ENCODE assay signal across 15 cellular contexts in the genomic region with DNA sequence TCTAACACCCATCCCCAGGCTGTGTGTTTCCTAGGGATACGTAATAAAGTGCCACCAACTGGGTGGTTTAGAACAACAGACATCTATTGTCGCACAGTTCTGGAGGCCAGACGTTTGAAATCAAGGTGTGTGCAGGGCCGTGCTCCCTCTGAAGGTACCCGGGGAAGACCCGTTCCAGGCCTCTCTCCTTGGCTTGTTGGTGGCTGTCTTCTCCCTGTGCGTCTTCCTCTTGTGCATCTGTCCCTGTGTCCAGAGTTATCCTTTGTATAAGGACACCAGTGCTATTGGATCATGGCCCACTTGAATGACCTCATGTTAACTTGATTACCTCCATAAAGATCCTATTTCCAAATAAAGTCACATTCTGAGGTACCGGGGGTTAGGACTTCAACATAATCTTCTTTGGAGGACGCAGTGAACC. TPM values are rescaled to one million over a fixed set of nuclear protein-coding genes. Genes with fewer than 3 reads are reported as not detected.
A peak's percentile ranks its signal among the peaks of the same experiment; 100 is the strongest.
DNase-seq lines count a peak whose midpoint lies in the region; ATAC-seq and TF ChIP-seq lines count a peak whose summit lies in the region.
"Had no signal": no experiment of that assay in that cellular context is flagged by ENCODE, and none has a peak within 500 bp of the region (broad histone marks: within the 10 kb centered on the region; RNA-seq: fewer than 3 reads in every experiment).

No MANE protein-coding gene starts in this region.

- peaks cover 20 to 52% of the 10 kb centered on the region in 2 donors for H3K4me1 ChIP-seq in adrenal gland (replicated peaks in 1 of 2)
- H3K4me1 ChIP-seq in right atrium auricular region: peaks cover 0 to 54% of the 10 kb centered on the region in 2 donors
- H3K4me1 ChIP-seq in osteoblast (ENCODE audit: insufficient read depth, low read length): peaks cover 4% of the 10 kb centered on the region
- peaks cover 19 to 34% of the 10 kb centered on the region in 2 donors for H3K4me1 ChIP-seq in thyroid gland

- H3K4me3 ChIP-seq in adrenal gland: no peak overlapping the region
- H3K4me3 ChIP-seq in right atrium auricular region: peak overlapping the region in 1 of 2 donors; percentile 24
- no peak overlapping the region for H3K4me3 ChIP-seq in osteoblast (ENCODE audit: insufficient read depth, low read length)
- no peak overlapping the region for H3K4me3 ChIP-seq in thyroid gland (replicated peaks in 1 of 3)
- H3K4me3 ChIP-seq: MG63 had no signal

- H2AFZ ChIP-seq in osteoblast (ENCODE audit: low read length): no peak overlapping the region

- H3K27me3 ChIP-seq in adrenal gland (no peaks in the 10 kb centered on the region), right atrium auricular region (no peaks in the 10 kb centered on the region), osteoblast (ENCODE audit: insufficient read depth, low read length) (no peaks in the 10 kb centered on the region), thyroid gland (no peaks in the 10 kb centered on the region)
- H3K27me3 ChIP-seq: MG63 had no signal

- H3K4me2 ChIP-seq in osteoblast (ENCODE audit: insufficient read depth, low read length): no peak overlapping the region

- no peaks in the 10 kb centered on the region for H4K20me1 ChIP-seq in osteoblast (ENCODE audit: insufficient read depth, low read length)

- DNase-seq in adrenal gland (no peak), right atrium auricular region (ENCODE audit: low spot score) (no peak), osteoblast (ENCODE audit: insufficient read length, low spot score, missing footprints) (peak; percentile 30), thyroid gland (no peak), ureter (ENCODE audit: low spot score) (no peak), SW 1271 (lab: John Stamatoyannopoulos, UW) (no peak), SKM-1 (lab: John Stamatoyannopoulos, UW; ENCODE audit: unreplicated experiment) (no peak)
- DNase-seq: activated CD4-positive, alpha-beta T cell treated with anti-CD3 and anti-CD28 coated beads, Interleukin-2, amount 50 U/mL, for 4 hours; MG63; NCI-H2081 treated with DMSO at 0.1 percent for 48 hours; NCI-H82; stimulated activated naive CD4-positive, alpha-beta T cell treated with Interleukin-2 at 50 U/mL for 16 hours; T1000 had no signal

- H3K9me3 ChIP-seq in adrenal gland (replicated peaks in 1 of 3) (no peaks in the 10 kb centered on the region), right atrium auricular region (no peaks in the 10 kb centered on the region), osteoblast (ENCODE audit: low read depth, low read length) (no peaks in the 10 kb centered on the region), thyroid gland (no peaks in the 10 kb centered on the region)
- H3K9me3 ChIP-seq: MG63 had no signal

- H3K36me3 ChIP-seq in adrenal gland (replicated peaks in 1 of 2): no peaks in the 10 kb centered on the region
- H3K36me3 ChIP-seq in right atrium auricular region: no peaks in the 10 kb centered on the region
- no peaks in the 10 kb centered on the region for H3K36me3 ChIP-seq in osteoblast (ENCODE audit: insufficient read depth, low read length)
- H3K36me3 ChIP-seq in thyroid gland: no peaks in the 10 kb centered on the region
- H3K36me3 ChIP-seq: MG63 had no signal

- intact Hi-C loops in adrenal gland (cut with DNase I): no loop called here
- intact Hi-C loops in thyroid gland (cut with DNase I): no loop called here

- ATAC-seq in GM19351 (IDR thresholded peaks at IDR 0.05; ENCODE audit: unreplicated experiment): no peak

- H3K79me2 ChIP-seq in osteoblast (ENCODE audit: insufficient read depth, low read length): no peaks in the 10 kb centered on the region

- TF ChIP-seq CTCF in adrenal gland (IDR thresholded peaks at IDR 0.05) (no peak), right atrium auricular region (IDR thresholded peaks at IDR 0.05) (no peak), osteoblast (IDR thresholded peaks at IDR 0.05; ENCODE audit: extremely low read depth, low read depth, low read length) (no peak), thyroid gland (IDR thresholded peaks at IDR 0.05) (no peak)

- H3K27ac ChIP-seq in adrenal gland (peak overlapping the region in 4 of 5 donors; percentile 45 to 67 (median 56)), right atrium auricular region (peak overlapping the region; percentile 65 to 73), osteoblast (ENCODE audit: low read depth, low read length) (no peak overlapping the region), thyroid gland (peak overlapping the region; percentile 78 to 83 (median 80))
- H3K27ac ChIP-seq: RWPE1 had no signal

- WGBS in adrenal gland, 4 donors: 65 to 75% (median 71%) methylated on average over 8 to 9 of the region's 9 CpGs
- 81 to 88% methylated on average over 9 of the region's 9 CpGs for WGBS in thyroid gland, 2 donors

- no peak for TF ChIP-seq POLR2A in adrenal gland (IDR thresholded peaks at IDR 0.05)
- no peak for TF ChIP-seq POLR2A in thyroid gland (IDR thresholded peaks at IDR 0.05)

RNA-seq across cellular contexts. Expression of gene GRK5, which starts 15.6 kb away (rescaled TPM):
- total RNA-seq in adrenal gland (10 to 100 TPM; 13.8 to 96.4 (median 21.5) TPM), right atrium auricular region (10 to 100 TPM; 19.2 to 53.8 TPM), osteoblast (1.5 and 1.8 TPM in 2 replicates), thyroid gland (10 to 100 TPM in 3 of 4 donors, 1 to 10 TPM in 1; 9.2 to 27.3 (median 15.0) TPM), ureter (16.7 TPM)
- 10 to 100 TPM in 1 of 3 donors, 1 to 10 TPM in 2; 9.3 to 68.4 (median 9.8) TPM for polyA plus RNA-seq in adrenal gland

RNA-seq across cellular contexts. Expression of gene PRDX3, which starts 44.4 kb away (rescaled TPM):
- total RNA-seq in adrenal gland (100 to 1,000 TPM; 306 to 628 (median 425) TPM), right atrium auricular region (100 to 1,000 TPM; 168 to 250 TPM), osteoblast (119 and 128 TPM in 2 replicates), thyroid gland (100 to 1,000 TPM; 137 to 299 (median 243) TPM), ureter (95.0 TPM)
- polyA plus RNA-seq in adrenal gland: 100 to 1,000 TPM; 150 to 596 (median 200) TPM

RNA-seq across cellular contexts. Expression of gene SFXN4, which starts 57.5 kb away (rescaled TPM):
- total RNA-seq in adrenal gland (10 to 100 TPM; 31.0 to 55.7 (median 45.8) TPM), right atrium auricular region (10 to 100 TPM; 31.3 to 49.6 TPM), osteoblast (11.2 and 13.0 TPM in 2 replicates), thyroid gland (10 to 100 TPM; 17.8 to 88.3 (median 36.3) TPM), ureter (34.5 TPM)
- 100 to 1,000 TPM in 2 of 3 donors, 10 to 100 TPM in 1; 53.6 to 135 (median 102) TPM for polyA plus RNA-seq in adrenal gland
